8 cellular contexts compared by ENCODE assay signal in the genomic region with DNA sequence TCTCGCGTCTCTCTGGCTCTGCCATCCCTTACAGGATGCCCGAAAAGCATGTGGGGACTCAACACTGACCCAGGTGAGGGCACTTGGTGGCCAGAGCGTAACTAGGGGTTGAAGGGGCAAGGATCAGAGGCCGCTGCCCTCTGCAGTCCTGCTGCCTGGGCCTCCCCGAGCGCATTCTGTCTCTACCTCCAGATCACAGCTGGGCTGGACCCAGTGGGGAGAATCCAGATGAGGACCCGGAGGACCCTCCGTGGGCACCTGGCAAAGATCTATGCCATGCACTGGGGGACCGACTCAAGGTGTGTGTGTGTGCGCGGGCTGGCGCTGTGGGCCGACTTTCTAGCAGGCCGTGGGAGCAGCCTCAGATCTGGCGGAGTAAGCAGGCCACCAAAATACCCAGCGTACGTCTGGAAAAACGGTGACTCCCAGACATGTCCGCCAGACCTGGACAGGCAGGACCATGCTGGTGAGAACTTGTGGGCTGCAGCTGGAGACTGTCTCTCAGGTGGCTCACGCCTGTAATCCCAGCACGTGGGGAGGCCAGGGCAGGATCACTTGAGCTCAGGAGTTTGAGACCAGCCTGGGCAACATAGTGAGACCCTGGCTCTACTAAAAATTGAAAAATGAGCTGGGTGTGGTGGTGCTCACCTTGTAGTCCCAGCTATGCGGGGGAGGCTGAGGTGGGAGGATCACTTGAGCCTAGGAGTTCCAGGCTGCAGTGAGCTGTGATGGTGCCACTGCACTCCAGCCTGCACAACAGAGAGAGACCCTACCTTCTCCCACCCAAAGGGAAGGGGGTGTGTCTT. TPM values are rescaled to one million over a fixed set of nuclear protein-coding genes. Genes with fewer than 3 reads are reported as not detected.
DNase-seq lines count a peak whose midpoint lies in the region; ATAC-seq and TF ChIP-seq lines count a peak whose summit lies in the region.

No MANE protein-coding gene starts in this region.

- no peak for ATAC-seq in activated CD4-positive, alpha-beta T cell treated with anti-CD3 and anti-CD28 coated beads for 36 hours
- ATAC-seq in left lung (no peak), HG02981 (IDR thresholded peaks at IDR 0.05; ENCODE audit: unreplicated experiment) (no peak), GM18520 (IDR thresholded peaks at IDR 0.05; ENCODE audit: unreplicated experiment) (no peak)

- H3K4me3 ChIP-seq in left lung = peak overlapping the region in 1 of 2 donors; percentile 95
- H3K4me3 ChIP-seq in thyroid gland (replicated peaks in 1 of 3) = no peak overlapping the region

- H3K4me1 ChIP-seq in left lung (peaks cover 5 to 57% of the 10 kb centered on the region in 2 donors), thyroid gland (peaks cover 8 to 11% of the 10 kb centered on the region in 2 donors)

- no peak for TF ChIP-seq POLR2A in thyroid gland (IDR thresholded peaks at IDR 0.05)

- H3K9me3 ChIP-seq in left lung (no peaks in the 10 kb centered on the region), thyroid gland (no peaks in the 10 kb centered on the region)

- H3K9me3 Mint-ChIP-seq in activated CD4-positive, alpha-beta T cell treated with anti-CD3 and anti-CD28 coated beads for 36 hours (ENCODE audit: low read depth) = no peaks in the 10 kb centered on the region
- no peaks in the 10 kb centered on the region for H3K9me3 Mint-ChIP-seq in brain

- TF ChIP-seq CTCF in brain (conservative IDR thresholded peaks at IDR 0.05) (no peak), left lung (IDR thresholded peaks at IDR 0.05) (no peak), thyroid gland (IDR thresholded peaks at IDR 0.05) (no peak)

- peak overlapping the region; percentile 75 for H3K27ac Mint-ChIP-seq in activated CD4-positive, alpha-beta T cell treated with anti-CD3 and anti-CD28 coated beads for 36 hours
- H3K27ac Mint-ChIP-seq in brain = peak overlapping the region; percentile 57 to 98 (median 89)

- peak overlapping the region; percentile 79 for H3K4me3 Mint-ChIP-seq in activated CD4-positive, alpha-beta T cell treated with anti-CD3 and anti-CD28 coated beads for 36 hours
- peak overlapping the region; percentile 82 to 91 (median 86) for H3K4me3 Mint-ChIP-seq in brain

- CTCF ChIA-PET in activated CD4-positive, alpha-beta T cell treated with anti-CD3 and anti-CD28 coated beads for 36 hours (lab: Charles Lee) = interaction anchor here (0.5 to 2.1 kb wide), 4 partner anchors 11 to 16 kb away, joined by 3 to 9 read pairs (median 4); no protein-coding TSS in a partner anchor

- POLR2A ChIA-PET in activated CD4-positive, alpha-beta T cell treated with anti-CD3 and anti-CD28 coated beads for 36 hours (lab: Charles Lee) = interaction anchor here (0.5 to 1.5 kb wide), 5 partner anchors 29 to 574 kb away, joined by 3 to 5 read pairs (median 4); a partner anchor contains a TSS

- WGBS in thyroid gland, 2 donors = 81 to 90% methylated on average over 18 to 20 of the region's 23 CpGs

- H3K36me3 ChIP-seq in left lung = peaks cover 0 to 55% of the 10 kb centered on the region in 2 donors
- H3K36me3 ChIP-seq in thyroid gland = peaks cover 29 to 35% of the 10 kb centered on the region in 2 donors

- no peaks in the 10 kb centered on the region for H3K27me3 ChIP-seq in left lung
- H3K27me3 ChIP-seq in thyroid gland = no peaks in the 10 kb centered on the region

- peak overlapping the region; percentile 96 to 98 for H3K27ac ChIP-seq in left lung
- H3K27ac ChIP-seq in thyroid gland = peak overlapping the region; percentile 28 to 95 (median 91)

- intact Hi-C loops in activated CD4-positive, alpha-beta T cell treated with anti-CD3 and anti-CD28 coated beads for 36 hours (cut with DNase I, micrococcal nuclease) = loop anchor here (10.0 kb wide), 2 partner anchors 242 to 568 kb away; a partner anchor contains a TSS
- intact Hi-C loops in left lung (cut with DNase I) (no loop called here), thyroid gland (cut with DNase I) (no loop called here)

- no peak for DNase-seq in activated CD4-positive, alpha-beta T cell treated with anti-CD3 and anti-CD28 coated beads for 36 hours
- no peak for DNase-seq in activated CD4-positive, alpha-beta T cell treated with anti-CD3 and anti-CD28 coated beads for 1 hour
- DNase-seq in left lung = no peak
- DNase-seq in thyroid gland = no peak
- DNase-seq in NCI-H1417 treated with DMSO at 0.1 percent for 48 hours (lab: John Stamatoyannopoulos, UW) = no peak

- H3K27me3 Mint-ChIP-seq in activated CD4-positive, alpha-beta T cell treated with anti-CD3 and anti-CD28 coated beads for 36 hours = no peaks in the 10 kb centered on the region
- peaks cover 4% of the 10 kb centered on the region for H3K27me3 Mint-ChIP-seq in brain

- H3K4me1 Mint-ChIP-seq in activated CD4-positive, alpha-beta T cell treated with anti-CD3 and anti-CD28 coated beads for 36 hours = peaks cover 30% of the 10 kb centered on the region
- H3K4me1 Mint-ChIP-seq in brain = peaks cover 21% of the 10 kb centered on the region

- peaks cover 25% of the 10 kb centered on the region for H3K36me3 Mint-ChIP-seq in activated CD4-positive, alpha-beta T cell treated with anti-CD3 and anti-CD28 coated beads for 36 hours (ENCODE audit: low read depth)
- H3K36me3 Mint-ChIP-seq in brain = peaks cover 20% of the 10 kb centered on the region

RNA-seq across cellular contexts. Expression of a gene that starts 3.2 kb away (rescaled TPM):
- total RNA-seq in activated CD4-positive, alpha-beta T cell treated with anti-CD3 and anti-CD28 coated beads for 36 hours = 100 to 1,000 TPM; 172 to 200 TPM
- 600 TPM for polyA plus RNA-seq in brain (ENCODE audit: insufficient read depth, low read depth, low replicate concordance)
- total RNA-seq in left lung (100 to 1,000 TPM; 214 to 273 TPM), thyroid gland (100 to 1,000 TPM; 168 to 221 (median 186) TPM)

RNA-seq across cellular contexts. Expression of a gene that starts 17.3 kb away (rescaled TPM):
- 10 to 100 TPM; 40.3 to 40.9 TPM for total RNA-seq in activated CD4-positive, alpha-beta T cell treated with anti-CD3 and anti-CD28 coated beads for 36 hours
- 14.2 TPM for polyA plus RNA-seq in brain (ENCODE audit: insufficient read depth, low read depth, low replicate concordance)
- 10 to 100 TPM; 28.3 to 33.0 TPM for total RNA-seq in left lung
- 10 to 100 TPM; 30.5 to 46.9 (median 35.3) TPM for total RNA-seq in thyroid gland

RNA-seq across cellular contexts. Expression of a gene that starts 20.5 kb away (rescaled TPM):
- not detected for total RNA-seq in activated CD4-positive, alpha-beta T cell treated with anti-CD3 and anti-CD28 coated beads for 36 hours
- polyA plus RNA-seq in brain (ENCODE audit: insufficient read depth, low read depth, low replicate concordance) = 101 TPM
- total RNA-seq in left lung (not detected), thyroid gland (under 1 TPM in 1 of 4 donors, not detected in 3; 0.93 TPM)

RNA-seq across cellular contexts. Expression of a gene that starts 29.2 kb away (rescaled TPM):
- total RNA-seq in activated CD4-positive, alpha-beta T cell treated with anti-CD3 and anti-CD28 coated beads for 36 hours = 10 to 100 TPM; 46.1 to 59.4 TPM
- polyA plus RNA-seq in brain (ENCODE audit: insufficient read depth, low read depth, low replicate concordance) = 63.0 TPM
- total RNA-seq in left lung (10 to 100 TPM; 22.4 to 29.7 TPM), thyroid gland (10 to 100 TPM; 15.8 to 44.8 (median 21.0) TPM)

RNA-seq across cellular contexts. Expression of a gene that starts 35.4 kb away (rescaled TPM):
- total RNA-seq in activated CD4-positive, alpha-beta T cell treated with anti-CD3 and anti-CD28 coated beads for 36 hours = 10 to 100 TPM; 10.1 to 12.4 TPM
- 4.8 TPM for polyA plus RNA-seq in brain (ENCODE audit: insufficient read depth, low read depth, low replicate concordance)
- total RNA-seq in left lung (1 to 10 TPM in 1 of 2 donors, under 1 TPM in 1; 0.67 to 1.8 TPM), thyroid gland (under 1 TPM in 2 of 4 donors, not detected in 2; 0.22 to 0.27 TPM)

Comparison
In these comparisons a context has a peak if more than half of its experiments do, and no peak if none do; other contexts are left out.
1. intact Hi-C loops: an anchor here in activated CD4-positive, alpha-beta T cell treated with anti-CD3 and anti-CD28 coated beads for 36 hours (10.0 kb wide); none called in left lung and thyroid gland.